In the genomic region with DNA sequence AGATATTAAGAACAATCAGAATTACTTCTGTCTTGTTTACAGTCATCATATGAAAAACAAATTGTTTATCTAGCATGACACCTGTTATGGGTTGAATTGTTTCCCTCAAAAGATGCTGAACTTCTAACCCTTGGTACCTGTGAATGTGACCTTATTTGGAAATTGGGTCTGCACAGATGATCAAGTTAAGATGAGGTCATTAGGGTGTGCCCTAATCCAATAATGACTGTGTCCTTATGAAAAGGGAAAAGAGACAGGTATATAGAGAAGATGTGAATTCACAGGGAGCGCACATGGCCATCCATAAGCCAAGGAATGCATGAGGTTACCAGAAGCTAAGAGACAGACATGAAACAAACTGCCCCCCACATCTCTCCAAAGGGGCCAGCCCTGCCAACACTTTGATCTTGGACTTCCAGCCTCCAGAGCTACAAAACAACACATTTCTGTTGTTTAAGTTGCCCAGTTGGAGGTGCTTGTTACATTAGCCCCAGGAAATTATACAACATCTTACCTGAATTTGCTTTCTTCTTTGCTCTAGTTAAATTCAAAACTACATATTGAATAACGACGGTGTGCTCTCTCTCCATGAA, we compare ENCODE assay signal across 2 cellular contexts.
TF ChIP-seq lines count a peak whose summit lies in the region.

No MANE protein-coding gene starts in this region.

TF ChIP-seq in A549, 52 proteins besides CTCF, POLR2A, EP300 and RAD21 (continued from another document):
- TF ChIP-seq, protein P1, sequence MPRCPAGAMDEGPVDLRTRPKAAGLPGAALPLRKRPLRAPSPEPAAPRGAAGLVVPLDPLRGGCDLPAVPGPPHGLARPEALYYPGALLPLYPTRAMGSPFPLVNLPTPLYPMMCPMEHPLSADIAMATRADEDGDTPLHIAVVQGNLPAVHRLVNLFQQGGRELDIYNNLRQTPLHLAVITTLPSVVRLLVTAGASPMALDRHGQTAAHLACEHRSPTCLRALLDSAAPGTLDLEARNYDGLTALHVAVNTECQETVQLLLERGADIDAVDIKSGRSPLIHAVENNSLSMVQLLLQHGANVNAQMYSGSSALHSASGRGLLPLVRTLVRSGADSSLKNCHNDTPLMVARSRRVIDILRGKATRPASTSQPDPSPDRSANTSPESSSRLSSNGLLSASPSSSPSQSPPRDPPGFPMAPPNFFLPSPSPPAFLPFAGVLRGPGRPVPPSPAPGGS (IDR thresholded peaks at IDR 0.05) = no peak
- TF ChIP-seq FOSB (CRISPR knock-in tag; IDR thresholded peaks at IDR 0.05) (no peak), HDAC2 (IDR thresholded peaks at IDR 0.05) (no peak), MAZ (IDR thresholded peaks at IDR 0.05; ENCODE audit: borderline replicate concordance, low read depth, low read length) (no peak), HOXB13 (CRISPR knock-in tag; IDR thresholded peaks at IDR 0.05; ENCODE audit: low read depth) (no peak), FOSL2 (IDR thresholded peaks at IDR 0.05) (no peak), FOSL2 (CRISPR knock-in tag; IDR thresholded peaks at IDR 0.05) (no peak), ZC3H11A (IDR thresholded peaks at IDR 0.05) (no peak), JUN (IDR thresholded peaks at IDR 0.05) (no peak), MYC (IDR thresholded peaks at IDR 0.05; ENCODE audit: borderline replicate concordance, low read length) (no peak), CEBPB (IDR thresholded peaks at IDR 0.05) (no peak), RARB (CRISPR knock-in tag; IDR thresholded peaks at IDR 0.05) (no peak), POLR2AphosphoS2 (conservative IDR thresholded peaks at IDR 0.05; ENCODE audit: low read length) (no peak), EHF (CRISPR knock-in tag; IDR thresholded peaks at IDR 0.05) (no peak), HEYL (CRISPR knock-in tag; IDR thresholded peaks at IDR 0.05) (no peak), MAFK (IDR thresholded peaks at IDR 0.05; ENCODE audit: partially characterized antibody) (no peak), CHD2 (IDR thresholded peaks at IDR 0.05; ENCODE audit: low read length, partially characterized antibody) (no peak)
- TF ChIP-seq, protein P2, sequence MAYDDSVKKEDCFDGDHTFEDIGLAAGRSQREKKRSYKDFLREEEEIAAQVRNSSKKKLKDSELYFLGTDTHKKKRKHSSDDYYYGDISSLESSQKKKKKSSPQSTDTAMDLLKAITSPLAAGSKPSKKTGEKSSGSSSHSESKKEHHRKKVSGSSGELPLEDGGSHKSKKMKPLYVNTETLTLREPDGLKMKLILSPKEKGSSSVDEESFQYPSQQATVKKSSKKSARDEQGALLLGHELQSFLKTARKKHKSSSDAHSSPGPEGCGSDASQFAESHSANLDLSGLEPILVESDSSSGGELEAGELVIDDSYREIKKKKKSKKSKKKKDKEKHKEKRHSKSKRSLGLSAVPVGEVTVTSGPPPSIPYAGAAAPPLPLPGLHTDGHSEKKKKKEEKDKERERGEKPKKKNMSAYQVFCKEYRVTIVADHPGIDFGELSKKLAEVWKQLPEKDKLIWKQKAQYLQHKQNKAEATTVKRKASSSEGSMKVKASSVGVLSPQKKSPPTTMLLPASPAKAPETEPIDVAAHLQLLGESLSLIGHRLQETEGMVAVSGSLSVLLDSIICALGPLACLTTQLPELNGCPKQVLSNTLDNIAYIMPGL (CRISPR knock-in tag; IDR thresholded peaks at IDR 0.05; ENCODE audit: borderline replicate concordance) = no peak
- TF ChIP-seq, protein P3, sequence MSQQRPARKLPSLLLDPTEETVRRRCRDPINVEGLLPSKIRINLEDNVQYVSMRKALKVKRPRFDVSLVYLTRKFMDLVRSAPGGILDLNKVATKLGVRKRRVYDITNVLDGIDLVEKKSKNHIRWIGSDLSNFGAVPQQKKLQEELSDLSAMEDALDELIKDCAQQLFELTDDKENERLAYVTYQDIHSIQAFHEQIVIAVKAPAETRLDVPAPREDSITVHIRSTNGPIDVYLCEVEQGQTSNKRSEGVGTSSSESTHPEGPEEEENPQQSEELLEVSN (IDR thresholded peaks at IDR 0.05; ENCODE audit: borderline replicate concordance, low read depth) = no peak

TF ChIP-seq in HepG2, 621 proteins besides CTCF, POLR2A, EP300 and RAD21 (continued from another document):
- TF ChIP-seq IRF2 (CRISPR knock-in tag; IDR thresholded peaks at IDR 0.05) (0 out of 2 replicates have a peak, but pooled peaks have one; percentile 15), ZNF672 (CRISPR knock-in tag; IDR thresholded peaks at IDR 0.05) (no peak), CEBPG (CRISPR knock-in tag; IDR thresholded peaks at IDR 0.05) (0 out of 2 replicates have a peak, but pooled peaks have one; percentile 3), NAIF1 (CRISPR knock-in tag; IDR thresholded peaks at IDR 0.05; ENCODE audit: borderline replicate concordance) (0 out of 2 replicates have a peak, but pooled peaks have one; percentile 8), ZNF616 (CRISPR knock-in tag; IDR thresholded peaks at IDR 0.05; ENCODE audit: low read depth) (peak; percentile 28; the same call in 1 of the 2 replicates), ZNF441 (CRISPR knock-in tag; IDR thresholded peaks at IDR 0.05; ENCODE audit: borderline replicate concordance) (no peak; the same call in 1 of the 2 replicates), TCF7 (IDR thresholded peaks at IDR 0.05; ENCODE audit: low read depth) (peak; percentile 46), TSC22D2 (CRISPR knock-in tag; IDR thresholded peaks at IDR 0.05; ENCODE audit: borderline replicate concordance) (no peak), KDM5A (IDR thresholded peaks at IDR 0.05; ENCODE audit: borderline replicate concordance, low read length) (no peak)
- TF ChIP-seq, protein P4, sequence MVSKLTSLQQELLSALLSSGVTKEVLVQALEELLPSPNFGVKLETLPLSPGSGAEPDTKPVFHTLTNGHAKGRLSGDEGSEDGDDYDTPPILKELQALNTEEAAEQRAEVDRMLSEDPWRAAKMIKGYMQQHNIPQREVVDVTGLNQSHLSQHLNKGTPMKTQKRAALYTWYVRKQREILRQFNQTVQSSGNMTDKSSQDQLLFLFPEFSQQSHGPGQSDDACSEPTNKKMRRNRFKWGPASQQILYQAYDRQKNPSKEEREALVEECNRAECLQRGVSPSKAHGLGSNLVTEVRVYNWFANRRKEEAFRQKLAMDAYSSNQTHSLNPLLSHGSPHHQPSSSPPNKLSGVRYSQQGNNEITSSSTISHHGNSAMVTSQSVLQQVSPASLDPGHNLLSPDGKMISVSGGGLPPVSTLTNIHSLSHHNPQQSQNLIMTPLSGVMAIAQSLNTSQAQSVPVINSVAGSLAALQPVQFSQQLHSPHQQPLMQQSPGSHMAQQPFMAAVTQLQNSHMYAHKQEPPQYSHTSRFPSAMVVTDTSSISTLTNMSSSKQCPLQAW (CRISPR knock-in tag; IDR thresholded peaks at IDR 0.05) = no peak
- TF ChIP-seq, protein P5, sequence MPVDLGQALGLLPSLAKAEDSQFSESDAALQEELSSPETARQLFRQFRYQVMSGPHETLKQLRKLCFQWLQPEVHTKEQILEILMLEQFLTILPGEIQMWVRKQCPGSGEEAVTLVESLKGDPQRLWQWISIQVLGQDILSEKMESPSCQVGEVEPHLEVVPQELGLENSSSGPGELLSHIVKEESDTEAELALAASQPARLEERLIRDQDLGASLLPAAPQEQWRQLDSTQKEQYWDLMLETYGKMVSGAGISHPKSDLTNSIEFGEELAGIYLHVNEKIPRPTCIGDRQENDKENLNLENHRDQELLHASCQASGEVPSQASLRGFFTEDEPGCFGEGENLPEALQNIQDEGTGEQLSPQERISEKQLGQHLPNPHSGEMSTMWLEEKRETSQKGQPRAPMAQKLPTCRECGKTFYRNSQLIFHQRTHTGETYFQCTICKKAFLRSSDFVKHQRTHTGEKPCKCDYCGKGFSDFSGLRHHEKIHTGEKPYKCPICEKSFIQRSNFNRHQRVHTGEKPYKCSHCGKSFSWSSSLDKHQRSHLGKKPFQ (CRISPR knock-in tag; IDR thresholded peaks at IDR 0.05; ENCODE audit: insufficient replicate concordance) = no peak
- TF ChIP-seq, protein P6, sequence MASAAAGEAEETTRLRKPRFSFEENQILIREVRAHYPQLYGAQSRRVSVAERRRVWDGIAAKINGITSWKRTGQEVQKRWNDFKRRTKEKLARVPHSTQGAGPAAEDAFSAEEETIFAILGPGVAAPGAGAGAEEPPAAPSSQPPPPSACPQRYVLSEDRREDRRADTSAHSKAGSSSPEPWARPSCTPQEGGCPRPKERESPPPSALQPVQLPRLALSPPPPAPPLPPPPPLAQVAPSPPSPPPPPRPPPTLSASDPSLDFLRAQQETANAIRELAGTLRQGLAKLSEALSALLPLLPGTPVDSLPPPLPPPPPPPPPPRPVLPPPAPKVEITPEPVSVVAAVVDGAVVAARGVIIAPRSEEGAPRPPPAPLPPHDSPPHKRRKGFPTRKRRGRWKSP (CRISPR knock-in tag; IDR thresholded peaks at IDR 0.05) = no peak
- TF ChIP-seq, protein P7, sequence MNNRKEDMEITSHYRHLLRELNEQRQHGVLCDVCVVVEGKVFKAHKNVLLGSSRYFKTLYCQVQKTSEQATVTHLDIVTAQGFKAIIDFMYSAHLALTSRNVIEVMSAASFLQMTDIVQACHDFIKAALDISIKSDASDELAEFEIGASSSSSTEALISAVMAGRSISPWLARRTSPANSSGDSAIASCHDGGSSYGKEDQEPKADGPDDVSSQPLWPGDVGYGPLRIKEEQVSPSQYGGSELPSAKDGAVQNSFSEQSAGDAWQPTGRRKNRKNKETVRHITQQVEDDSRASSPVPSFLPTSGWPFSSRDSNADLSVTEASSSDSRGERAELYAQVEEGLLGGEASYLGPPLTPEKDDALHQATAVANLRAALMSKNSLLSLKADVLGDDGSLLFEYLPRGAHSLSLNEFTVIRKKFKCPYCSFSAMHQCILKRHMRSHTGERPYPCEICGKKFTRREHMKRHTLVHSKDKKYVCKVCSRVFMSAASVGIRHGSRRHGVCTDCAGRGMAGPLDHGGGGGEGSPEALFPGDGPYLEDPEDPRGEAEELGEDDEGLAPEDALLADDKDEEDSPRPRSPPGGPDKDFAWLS (CRISPR knock-in tag; IDR thresholded peaks at IDR 0.05; ENCODE audit: borderline replicate concordance) = no peak
TF ChIP-seq in HepG2: peak in this region for 7.
